In the genomic region with DNA sequence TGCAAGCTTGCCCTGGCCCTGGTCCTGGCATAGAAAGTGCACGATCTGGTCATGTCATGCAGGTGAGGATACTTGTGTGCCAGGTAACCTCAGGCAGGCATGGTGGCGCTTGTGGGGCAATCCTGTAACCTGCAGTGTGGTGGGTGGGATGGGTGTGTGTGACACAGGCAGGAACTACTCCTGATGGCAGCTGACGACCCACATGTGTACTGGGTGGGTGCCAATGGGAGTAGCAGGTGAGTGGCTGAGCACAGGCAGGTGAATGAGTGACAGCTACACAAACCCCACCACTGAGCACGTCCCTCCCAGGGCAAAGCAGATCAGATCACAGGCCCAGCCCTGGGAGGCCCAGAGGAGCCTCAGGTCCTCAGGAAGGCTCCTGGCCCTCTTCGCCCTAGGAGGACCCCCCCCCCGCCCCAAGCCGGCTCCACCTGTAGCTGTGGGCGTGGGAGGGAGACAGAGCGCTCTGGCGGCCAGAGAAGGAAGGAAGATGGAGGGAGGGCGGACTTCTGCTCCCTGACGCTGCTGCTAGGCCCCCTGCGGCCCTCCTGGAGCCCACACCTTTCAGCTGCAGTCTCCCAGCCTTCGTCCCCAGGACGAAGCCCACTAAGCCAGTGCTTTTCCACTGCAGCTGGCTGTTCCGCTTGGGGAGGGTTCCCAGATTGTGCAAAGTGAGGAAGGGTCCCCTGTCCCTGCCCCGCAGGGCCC, we compare ENCODE assay signal across 8 cellular contexts. TPM values are rescaled to one million over a fixed set of nuclear protein-coding genes. Genes with fewer than 3 reads are reported as not detected.
A peak's percentile ranks its signal among the peaks of the same experiment; 100 is the strongest.
DNase-seq lines count a peak whose midpoint lies in the region; ATAC-seq and TF ChIP-seq lines count a peak whose summit lies in the region.

No MANE protein-coding gene starts in this region.

- H3K18ac ChIP-seq in IMR-90 (ENCODE audit: low read depth, low read length): no peak overlapping the region

- no peak overlapping the region for H3K9ac ChIP-seq in IMR-90 (ENCODE audit: low read depth, low read length)

- in situ Hi-C loops in IMR-90 (cut with MboI; ENCODE audit: low sequenced_read_pairs): no loop called here

- no peak overlapping the region for H2BK15ac ChIP-seq in IMR-90 (ENCODE audit: low read depth, low read length)

- no peak for TF ChIP-seq RAD21 in IMR-90 (IDR thresholded peaks at IDR 0.05; ENCODE audit: low read length)

- no peaks in the 10 kb centered on the region for H3K27me3 ChIP-seq in BE2C
- peaks cover under 1% of the 10 kb centered on the region; the same call in 1 of the 2 replicates for H3K27me3 ChIP-seq in IMR-90 (ENCODE audit: control insufficient read depth, insufficient read depth, low read length)
- H3K27me3 ChIP-seq in naive thymus-derived CD4-positive, alpha-beta T cell (ENCODE audit: control insufficient read depth in 2 of 2, insufficient read depth in 2 of 2, low read length in 2 of 2): no peaks in the 10 kb centered on the region

- H3K23ac ChIP-seq in IMR-90 (ENCODE audit: low read depth, low read length): no peak overlapping the region

- peak overlapping the region; percentile 76 for H2AFZ ChIP-seq in IMR-90 (replicated peaks; ENCODE audit: low read length, poor library complexity)

- TF ChIP-seq CTCF in BE2C (IDR thresholded peaks at IDR 0.05; ENCODE audit: low read depth, low read length) (no peak), IMR-90 (conservative IDR thresholded peaks at IDR 0.05; ENCODE audit: low read depth, low read length) (no peak)

- H3K4me1 ChIP-seq in BE2C (no peaks in the 10 kb centered on the region; the same call in 1 of the 2 replicates), IMR-90 (ENCODE audit: control insufficient read depth, insufficient read depth, low read length) (peaks cover 8% of the 10 kb centered on the region)
- peaks cover 11 to 17% of the 10 kb centered on the region in 2 donors for H3K4me1 ChIP-seq in naive thymus-derived CD4-positive, alpha-beta T cell (ENCODE audit: control insufficient read depth in 2 of 2, insufficient read depth in 2 of 2, low read length in 2 of 2)

- ATAC-seq in IMR-90 (ENCODE audit: low read depth) (no peak), sciatic nerve (no peak)
- ATAC-seq in naive thymus-derived CD4-positive, alpha-beta T cell: no peak

- H2BK20ac ChIP-seq in IMR-90 (ENCODE audit: low read depth, low read length): no peak overlapping the region

- H3K27me3 Mint-ChIP-seq in naive thymus-derived CD4-positive, alpha-beta T cell: peaks cover 3 to 11% (median 5%) of the 10 kb centered on the region in 5 donors

- TF ChIP-seq POLR2A in IMR-90 (IDR thresholded peaks at IDR 0.05; ENCODE audit: low read depth, low read length): no peak

- H3K4me3 Mint-ChIP-seq in naive thymus-derived CD4-positive, alpha-beta T cell: peak overlapping the region; percentile 45 to 99 (median 70)

- no peak overlapping the region for H2BK5ac ChIP-seq in IMR-90 (ENCODE audit: low read depth, low read length, poor library complexity, severe bottlenecking)

- H4K8ac ChIP-seq in IMR-90 (ENCODE audit: low read depth in 2 of 2, low read length in 2 of 2): peak overlapping the region; percentile 26 to 42; a peak in 2 of 4 replicates

- no peak overlapping the region for H2AK5ac ChIP-seq in IMR-90 (ENCODE audit: low read depth, low read length)

- H3K14ac ChIP-seq in IMR-90 (replicated peaks; ENCODE audit: low read depth, low read length): no peak overlapping the region

- dilution Hi-C loops in IMR-90 (cut with HindIII; ENCODE audit: low sequenced_read_pairs, unreplicated experiment): no loop called here

- peak overlapping the region; percentile 63; the same call in 1 of the 2 replicates for H3K4me2 ChIP-seq in IMR-90 (ENCODE audit: low read depth, low read length)

- peaks cover 4 to 20% (median 9%) of the 10 kb centered on the region in 11 donors for H3K9me3 Mint-ChIP-seq in naive thymus-derived CD4-positive, alpha-beta T cell

- H4K91ac ChIP-seq in IMR-90 (ENCODE audit: insufficient read depth, low read depth, low read length): no peak overlapping the region

- H3K9me3 ChIP-seq in BE2C: no peaks in the 10 kb centered on the region
- peaks cover under 1% of the 10 kb centered on the region; the same call in 1 of the 2 replicates for H3K9me3 ChIP-seq in IMR-90 (ENCODE audit: control insufficient read depth, insufficient read depth, low read length)
- H3K9me3 ChIP-seq in naive thymus-derived CD4-positive, alpha-beta T cell (ENCODE audit: control insufficient read depth in 2 of 3, low read length in 3 of 3): peaks cover 0 to 3% (median 0%) of the 10 kb centered on the region in 3 experiments

- peaks cover 4% of the 10 kb centered on the region; the same call in 1 of the 2 replicates for H3K9me1 ChIP-seq in IMR-90 (ENCODE audit: insufficient read depth, low read length)

- H3K4me3 ChIP-seq in BE2C (ENCODE audit: low read depth, low read length) (peak overlapping the region; percentile 78), IMR-90 (ENCODE audit: insufficient read depth, low read depth, low read length) (peak overlapping the region; percentile 6; the same call in 1 of the 2 replicates)
- no peak overlapping the region for H3K4me3 ChIP-seq in naive thymus-derived CD4-positive, alpha-beta T cell (ENCODE audit: low read length)

- no CpG with 5 or more reads among the region's 17 CpGs for WGBS in IMR-90 (ENCODE audit: extremely low coverage in 2 of 2, insufficient read length in 1 of 2), 2 experiments

- no peak overlapping the region for H3K56ac ChIP-seq in IMR-90 (ENCODE audit: extremely low read depth, insufficient read depth, low read length)

- no peak overlapping the region for H4K5ac ChIP-seq in IMR-90 (ENCODE audit: low read depth, low read length)

- no peak overlapping the region for H3K27ac ChIP-seq in IMR-90 (ENCODE audit: insufficient read depth, low read length)
- H3K27ac ChIP-seq in naive thymus-derived CD4-positive, alpha-beta T cell (ENCODE audit: low read depth, low read length): peak overlapping the region; percentile 94

- H2BK120ac ChIP-seq in IMR-90 (ENCODE audit: low read depth, low read length): no peak overlapping the region

- H3K36me3 ChIP-seq in BE2C (no peaks in the 10 kb centered on the region), IMR-90 (ENCODE audit: control insufficient read depth, insufficient read depth, low read length) (peaks cover 6% of the 10 kb centered on the region; the same call in 1 of the 2 replicates)
- H3K36me3 ChIP-seq in naive thymus-derived CD4-positive, alpha-beta T cell (ENCODE audit: control insufficient read depth in 2 of 3, insufficient read depth in 3 of 3, low read length in 3 of 3): peaks cover 0 to 21% (median 9%) of the 10 kb centered on the region in 3 experiments

- peaks cover 11 to 26% (median 22%) of the 10 kb centered on the region in 5 donors for H3K36me3 Mint-ChIP-seq in naive thymus-derived CD4-positive, alpha-beta T cell

- peak overlapping the region in 5 of 9 donors; percentile 17 to 98 (median 93) for H3K27ac Mint-ChIP-seq in naive thymus-derived CD4-positive, alpha-beta T cell

- CTCF ChIA-PET in IMR-90 (lab: Yijun Ruan, JAX): no interaction called here
- CTCF ChIA-PET in naive thymus-derived CD4-positive, alpha-beta T cell (lab: Charles Lee): no interaction called here

- DNase-seq in BE2C (no peak), IMR-90 (no peak), cerebellar cortex (ENCODE audit: low spot score) (peak; percentile 0), globus pallidus (ENCODE audit: low spot score) (no peak), NCI-H2081 treated with DMSO at 0.1 percent for 48 hours (lab: John Stamatoyannopoulos, UW) (no peak), OCI-M2 (lab: John Stamatoyannopoulos, UW; ENCODE audit: unreplicated experiment) (no peak), sciatic nerve (ENCODE audit: low spot score) (no peak)
- DNase-seq in naive thymus-derived CD4-positive, alpha-beta T cell: no peak

- H4K20me1 ChIP-seq in IMR-90 (ENCODE audit: insufficient read depth, low read length): no peaks in the 10 kb centered on the region

- POLR2A ChIA-PET in IMR-90 (lab: Charles Lee; ENCODE audit: unreplicated experiment): no interaction called here
- POLR2A ChIA-PET in naive thymus-derived CD4-positive, alpha-beta T cell (lab: Charles Lee): interaction anchor here (0.6 to 2.3 kb wide), 6 partner anchors 39 to 566 kb away, joined by 3 to 17 read pairs (median 4); a partner anchor contains a TSS

- H3K4ac ChIP-seq in IMR-90 (ENCODE audit: low read depth, low read length): 0 out of 2 replicates have a peak overlapping the region, but pooled peaks have one; percentile 25

- no peak overlapping the region for H2AK9ac ChIP-seq in IMR-90 (replicated peaks; ENCODE audit: low read depth, low read length, poor library complexity)

- BruUV-seq in IMR-90 (replicated peaks; lab: Mats Ljungman, UMichigan): no TSS peak

- peaks cover 17 to 39% (median 28%) of the 10 kb centered on the region in 7 donors for H3K4me1 Mint-ChIP-seq in naive thymus-derived CD4-positive, alpha-beta T cell

- intact Hi-C loops in IMR-90 (cut with micrococcal nuclease) (loop anchor here (1.0 kb wide), 1 partner anchor 195 kb away; no protein-coding TSS in a partner anchor), sciatic nerve (cut with DNase I) (no loop called here)
- intact Hi-C loops in naive thymus-derived CD4-positive, alpha-beta T cell (cut with micrococcal nuclease): loop anchor here (1.0 to 10.0 kb wide), 10 partner anchors 41 to 1012 kb away; a partner anchor contains a TSS

- peaks cover 10 to 18% of the 10 kb centered on the region in 2 experiments for H3K79me1 ChIP-seq in IMR-90 (ENCODE audit: low read depth in 1 of 2, low read length in 2 of 2)

RNA-seq across cellular contexts. Expression of a gene that starts 1.3 kb away (rescaled TPM):
- polyA plus RNA-seq in BE2C (2012; ENCODE audit: insufficient read depth, insufficient read length, low read depth): 21.3 TPM
- total RNA-seq in IMR-90 (2012; rRNA removed): 7.5 and 11.1 TPM in 2 replicates
- polyA plus RNA-seq in IMR-90 (2012; rRNA removed): 2.7 and 3.8 TPM in 2 replicates
- polyA plus RNA-seq in IMR-90 (2012; cell fraction: cytosol; rRNA removed): 2.5 and 12.3 TPM in 2 replicates
- polyA plus RNA-seq in IMR-90 (2012; cell fraction: nucleus; rRNA removed; ENCODE audit: low replicate concordance): 3.4 and 9.4 TPM in 2 replicates
- total RNA-seq in naive thymus-derived CD4-positive, alpha-beta T cell: 10 to 100 TPM in 2 of 5 experiments, 1 to 10 TPM in 3; 4.8 to 28.5 (median 8.4) TPM
- 10 to 100 TPM; 34.5 to 36.0 TPM for polyA plus RNA-seq in naive thymus-derived CD4-positive, alpha-beta T cell
- total RNA-seq in sciatic nerve: 17.4 TPM

RNA-seq across cellular contexts. Expression of a gene that starts 40.3 kb away (rescaled TPM):
- 8.3 TPM for polyA plus RNA-seq in BE2C (2012; ENCODE audit: insufficient read depth, insufficient read length, low read depth)
- total RNA-seq in IMR-90 (2012; rRNA removed) (3.4 and 4.2 TPM in 2 replicates), sciatic nerve (10.0 TPM)
- polyA plus RNA-seq in IMR-90 (2012; rRNA removed): 5.9 and 6.5 TPM in 2 replicates
- 8.1 and 8.5 TPM in 2 replicates for polyA plus RNA-seq in IMR-90 (2012; cell fraction: cytosol; rRNA removed)
- polyA plus RNA-seq in IMR-90 (2012; cell fraction: nucleus; rRNA removed; ENCODE audit: low replicate concordance): 8.8 and 8.9 TPM in 2 replicates
- 10 to 100 TPM in 2 of 5 experiments, 1 to 10 TPM in 3; 2.9 to 11.6 (median 5.3) TPM for total RNA-seq in naive thymus-derived CD4-positive, alpha-beta T cell
- 10 to 100 TPM in 1 of 2 donors, 1 to 10 TPM in 1; 9.6 to 10.9 TPM for polyA plus RNA-seq in naive thymus-derived CD4-positive, alpha-beta T cell

RNA-seq across cellular contexts. Expression of a gene that starts 55.2 kb away (rescaled TPM):
- polyA plus RNA-seq in BE2C (2012; ENCODE audit: insufficient read depth, insufficient read length, low read depth): 28.9 TPM
- total RNA-seq in IMR-90 (2012; rRNA removed) (9.5 and 11.1 TPM in 2 replicates), sciatic nerve (46.3 TPM)
- polyA plus RNA-seq in IMR-90 (2012; rRNA removed): 5.9 and 9.1 TPM in 2 replicates
- polyA plus RNA-seq in IMR-90 (2012; cell fraction: cytosol; rRNA removed): 2.5 and 3.9 TPM in 2 replicates
- 8.5 and 43.6 TPM in 2 replicates for polyA plus RNA-seq in IMR-90 (2012; cell fraction: nucleus; rRNA removed; ENCODE audit: low replicate concordance)
- 10 to 100 TPM; 13.6 to 61.4 (median 25.7) TPM for total RNA-seq in naive thymus-derived CD4-positive, alpha-beta T cell
- 10 to 100 TPM; 16.4 to 25.3 TPM for polyA plus RNA-seq in naive thymus-derived CD4-positive, alpha-beta T cell

RNA-seq across cellular contexts. Expression of a gene that starts 55.7 kb away (rescaled TPM):
- polyA plus RNA-seq in BE2C (2012; ENCODE audit: insufficient read depth, insufficient read length, low read depth): 0.29 TPM
- total RNA-seq in IMR-90 (2012; rRNA removed) (not detected in 2 replicates), sciatic nerve (1.3 TPM)
- 0.03 TPM in 1 of 2 replicates, not detected in the other for polyA plus RNA-seq in IMR-90 (2012; rRNA removed)
- 0.03 TPM in 1 of 2 replicates, not detected in the other for polyA plus RNA-seq in IMR-90 (2012; cell fraction: cytosol; rRNA removed)
- 0.15 and 0.17 TPM in 2 replicates for polyA plus RNA-seq in IMR-90 (2012; cell fraction: nucleus; rRNA removed; ENCODE audit: low replicate concordance)
- under 1 TPM; 0.56 to 0.95 (median 0.85) TPM for total RNA-seq in naive thymus-derived CD4-positive, alpha-beta T cell
- polyA plus RNA-seq in naive thymus-derived CD4-positive, alpha-beta T cell: under 1 TPM in 1 of 2 donors, not detected in 1; 0.15 TPM
